In genomic region chr11:33912405-33913361, GRCh38 we compare ENCODE assay signal across 7 cellular contexts. TPM values are rescaled to one million over a fixed set of nuclear protein-coding genes. Genes with fewer than 3 reads are reported as not detected.
DNase-seq lines count a peak whose midpoint lies in the region; ATAC-seq and TF ChIP-seq lines count a peak whose summit lies in the region.

No MANE protein-coding gene starts in this region.

- H3K4me3 Mint-ChIP-seq in immature natural killer cell = no peak overlapping the region

- ATAC-seq in GM18499 (IDR thresholded peaks at IDR 0.05; ENCODE audit: insufficient read depth, unreplicated experiment) = peak; percentile 81
- peak; percentile 76 for ATAC-seq in GM21825 (IDR thresholded peaks at IDR 0.05; ENCODE audit: unreplicated experiment)
- peak; percentile 80 for ATAC-seq in left lung

- DNase-seq in Kasumi-1 (lab: John Stamatoyannopoulos, UW) (peak; percentile 84 to 89), SKM-1 treated with dmso at 0.1 percent for 144 hours (lab: John Stamatoyannopoulos, UW; ENCODE audit: unreplicated experiment) (peak; percentile 85), left lung (peak in 1 of 2 donors; percentile 52), immature natural killer cell (no peak), tibial nerve (ENCODE audit: low spot score in 2 of 2) (no peak)

- 49 to 50% methylated on average over 12 of the region's 12 CpGs for WGBS in tibial nerve, 2 donors

- H3K4me1 Mint-ChIP-seq in immature natural killer cell = peaks cover 0 to 10% of the 10 kb centered on the region in 2 donors

- no peaks in the 10 kb centered on the region for H3K27me3 ChIP-seq in left lung
- no peaks in the 10 kb centered on the region for H3K27me3 ChIP-seq in tibial nerve

- H3K36me3 ChIP-seq in left lung (no peaks in the 10 kb centered on the region), tibial nerve (no peaks in the 10 kb centered on the region)

- H3K27me3 Mint-ChIP-seq in immature natural killer cell (ENCODE audit: low read depth in 3 of 3) = peaks cover 5 to 22% (median 9%) of the 10 kb centered on the region in 3 donors

- peaks cover 0 to 6% (median 4%) of the 10 kb centered on the region in 3 donors for H3K36me3 Mint-ChIP-seq in immature natural killer cell

- intact Hi-C loops in left lung (cut with DNase I) = no loop called here

- H3K4me3 ChIP-seq in left lung (no peak overlapping the region), tibial nerve (no peak overlapping the region)

- H3K9me3 Mint-ChIP-seq in immature natural killer cell = no peaks in the 10 kb centered on the region

- no peak overlapping the region for H3K27ac Mint-ChIP-seq in immature natural killer cell

- H3K9me3 ChIP-seq in left lung = peaks cover 0 to 2% of the 10 kb centered on the region in 2 donors
- peaks cover 0 to 8% (median 0%) of the 10 kb centered on the region in 4 donors for H3K9me3 ChIP-seq in tibial nerve

- TF ChIP-seq CTCF in left lung (IDR thresholded peaks at IDR 0.05) = no peak
- no peak for TF ChIP-seq CTCF in tibial nerve (IDR thresholded peaks at IDR 0.05)

- peak in 1 of 2 donors; percentile 24 for TF ChIP-seq EP300 in tibial nerve (IDR thresholded peaks at IDR 0.05)

- peaks cover 0 to 49% of the 10 kb centered on the region in 2 donors for H3K4me1 ChIP-seq in left lung
- peaks cover 0 to 5% (median 0%) of the 10 kb centered on the region in 4 donors for H3K4me1 ChIP-seq in tibial nerve

- H3K27ac ChIP-seq in left lung (peak overlapping the region in 1 of 2 donors; percentile 84), tibial nerve (no peak overlapping the region)

- TF ChIP-seq POLR2A in tibial nerve (IDR thresholded peaks at IDR 0.05) = no peak

RNA-seq across cellular contexts. Expression of gene LMO2, which starts 20.8 kb away (rescaled TPM):
- total RNA-seq in left lung (10 to 100 TPM; 27.8 to 42.0 TPM), tibial nerve (10 to 100 TPM in 3 of 4 donors, 1 to 10 TPM in 1; 8.4 to 37.4 (median 19.3) TPM)
- polyA plus RNA-seq in immature natural killer cell = 1 to 10 TPM in 2 of 3 donors, under 1 TPM in 1; 0.31 to 2.8 (median 1.9) TPM

Comparison
In these comparisons a context has a peak if more than half of its experiments do, and no peak if none do; other contexts are left out.
1. DNase-seq: peak in Kasumi-1 (2 of 2) and SKM-1 treated with dmso at 0.1 percent for 144 hours (single experiment); none in immature natural killer cell (0 of 3) and tibial nerve (0 of 2).
2. Peak in every context shown above with its lines, with median percentiles within 50 percentile points of each other: ATAC-seq.